ENCODE assay signal across 16 cellular contexts in genomic region chr2:143524001-143524608, GRCh38.
A peak's percentile ranks its signal among the peaks of the same experiment; 100 is the strongest.
DNase-seq lines count a peak whose midpoint lies in the region; ATAC-seq and TF ChIP-seq lines count a peak whose summit lies in the region.
"Had no signal": no experiment of that assay in that cellular context is flagged by ENCODE, and none has a peak within 500 bp of the region (broad histone marks: within the 10 kb centered on the region; RNA-seq: fewer than 3 reads in every experiment).

No MANE protein-coding gene starts in this region.

- H3K36me3 Mint-ChIP-seq in activated T-cell treated with anti-CD3 and anti-CD28 coated beads, Interleukin-2, amount 50 U/mL, for 24 hours (ENCODE audit: low read depth) = peaks cover 61% of the 10 kb centered on the region
- H3K36me3 Mint-ChIP-seq in activated T-cell treated with anti-CD3 and anti-CD28 coated beads, Interleukin-2, amount 50 U/mL, for 4 hours (ENCODE audit: insufficient read depth) = peaks cover 43% of the 10 kb centered on the region
- H3K36me3 Mint-ChIP-seq: brain, WTC11 had no signal

- H3K4me3 ChIP-seq in brain microvascular endothelial cell (ENCODE audit: low read depth, low read length) (no peak overlapping the region), tibial artery (no peak overlapping the region)
- H3K4me3 ChIP-seq: upper lobe of left lung had no signal

- intact Hi-C loops in tibial artery (cut with DNase I; ENCODE audit: low total_unique reads) = no loop called here

- DNase-seq in activated T-cell treated with anti-CD3 and anti-CD28 coated beads, Interleukin-2, amount 50 U/mL, for 24 hours = no peak
- DNase-seq in activated T-cell treated with anti-CD3 and anti-CD28 coated beads, Interleukin-2, amount 50 U/mL, for 4 hours = no peak
- DNase-seq in brain microvascular endothelial cell (peak; percentile 17), iris pigment epithelial cell (ENCODE audit: low read depth) (peak; percentile 40), tibial artery (no peak), NCI-H2081 (lab: John Stamatoyannopoulos, UW) (no peak), KG1 (lab: John Stamatoyannopoulos, UW) (no peak)
- DNase-seq: activated T-cell treated with anti-CD3 and anti-CD28 coated beads, Interleukin-2, amount 50 U/mL, for 1 hour; DMS53; naive thymus-derived CD8-positive, alpha-beta T cell; NCI-H1694 treated with DMSO at 0.1 percent for 48 hours; upper lobe of left lung had no signal

- TF ChIP-seq CTCF in brain microvascular endothelial cell (IDR thresholded peaks at IDR 0.05; ENCODE audit: low read depth, low read length, missing control alignments) (no peak), tibial artery (IDR thresholded peaks at IDR 0.05) (no peak)

- in situ Hi-C loops in brain microvascular endothelial cell (cut with HindIII; ENCODE audit: low pct_ligation_motif_present, low sequenced_read_pairs) = no loop called here

- H3K4me3 Mint-ChIP-seq in activated T-cell treated with anti-CD3 and anti-CD28 coated beads, Interleukin-2, amount 50 U/mL, for 24 hours = no peak overlapping the region
- no peak overlapping the region for H3K4me3 Mint-ChIP-seq in activated T-cell treated with anti-CD3 and anti-CD28 coated beads, Interleukin-2, amount 50 U/mL, for 4 hours
- H3K4me3 Mint-ChIP-seq: WTC11 had no signal

- H3K4me1 ChIP-seq in tibial artery = peaks cover 0 to 84% (median 26%) of the 10 kb centered on the region in 4 donors

- peaks cover 3% of the 10 kb centered on the region for H3K9me3 Mint-ChIP-seq in activated T-cell treated with anti-CD3 and anti-CD28 coated beads, Interleukin-2, amount 50 U/mL, for 24 hours
- peaks cover 3% of the 10 kb centered on the region for H3K9me3 Mint-ChIP-seq in activated T-cell treated with anti-CD3 and anti-CD28 coated beads, Interleukin-2, amount 50 U/mL, for 4 hours
- H3K9me3 Mint-ChIP-seq: brain; naive thymus-derived CD8-positive, alpha-beta T cell; WTC11 had no signal

- no peaks in the 10 kb centered on the region for H3K27me3 Mint-ChIP-seq in activated T-cell treated with anti-CD3 and anti-CD28 coated beads, Interleukin-2, amount 50 U/mL, for 24 hours
- H3K27me3 Mint-ChIP-seq in activated T-cell treated with anti-CD3 and anti-CD28 coated beads, Interleukin-2, amount 50 U/mL, for 4 hours (ENCODE audit: low read depth) = no peaks in the 10 kb centered on the region
- H3K27me3 Mint-ChIP-seq: brain; naive thymus-derived CD8-positive, alpha-beta T cell had no signal

- H3K36me3 ChIP-seq in brain microvascular endothelial cell (replicated peaks) = no peaks in the 10 kb centered on the region
- no peaks in the 10 kb centered on the region for H3K36me3 ChIP-seq in tibial artery
- H3K36me3 ChIP-seq: upper lobe of left lung had no signal

- no peaks in the 10 kb centered on the region for H3K9me3 ChIP-seq in tibial artery
- H3K9me3 ChIP-seq: upper lobe of left lung had no signal

- H3K27ac ChIP-seq in brain microvascular endothelial cell = no peak overlapping the region
- H3K27ac ChIP-seq in tibial artery = peak overlapping the region; percentile 58 to 66

- no peaks in the 10 kb centered on the region for H3K27me3 ChIP-seq in brain microvascular endothelial cell (replicated peaks)
- no peaks in the 10 kb centered on the region for H3K27me3 ChIP-seq in tibial artery
- H3K27me3 ChIP-seq: upper lobe of left lung had no signal

- H3K27ac Mint-ChIP-seq in activated T-cell treated with anti-CD3 and anti-CD28 coated beads, Interleukin-2, amount 50 U/mL, for 24 hours = peak overlapping the region; percentile 24
- H3K27ac Mint-ChIP-seq: WTC11 had no signal

- no peak for ATAC-seq in activated T-cell treated with anti-CD3 and anti-CD28 coated beads, Interleukin-2, amount 50 U/mL, for 4 hours
- ATAC-seq in HG03039 (IDR thresholded peaks at IDR 0.05; ENCODE audit: unreplicated experiment) = no peak
- ATAC-seq: HCT116; naive thymus-derived CD8-positive, alpha-beta T cell; WTC11 had no signal

- peaks cover 71% of the 10 kb centered on the region for H3K4me1 Mint-ChIP-seq in activated T-cell treated with anti-CD3 and anti-CD28 coated beads, Interleukin-2, amount 50 U/mL, for 24 hours (ENCODE audit: low read depth)
- peaks cover 60% of the 10 kb centered on the region for H3K4me1 Mint-ChIP-seq in activated T-cell treated with anti-CD3 and anti-CD28 coated beads, Interleukin-2, amount 50 U/mL, for 4 hours (ENCODE audit: low read depth)

Comparison
In these comparisons a context has a peak if more than half of its experiments do, and no peak if none do; other contexts are left out.
1. DNase-seq: peak in brain microvascular endothelial cell (single experiment) and iris pigment epithelial cell (single experiment); none in activated T-cell treated with anti-CD3 and anti-CD28 coated beads, Interleukin-2, amount 50 U/mL, for 24 hours (single experiment), activated T-cell treated with anti-CD3 and anti-CD28 coated beads, Interleukin-2, amount 50 U/mL, for 4 hours (single experiment), tibial artery (0 of 2), NCI-H2081 (0 of 2) and KG1 (single experiment).